18 cellular contexts compared by ENCODE assay signal in the genomic region with DNA sequence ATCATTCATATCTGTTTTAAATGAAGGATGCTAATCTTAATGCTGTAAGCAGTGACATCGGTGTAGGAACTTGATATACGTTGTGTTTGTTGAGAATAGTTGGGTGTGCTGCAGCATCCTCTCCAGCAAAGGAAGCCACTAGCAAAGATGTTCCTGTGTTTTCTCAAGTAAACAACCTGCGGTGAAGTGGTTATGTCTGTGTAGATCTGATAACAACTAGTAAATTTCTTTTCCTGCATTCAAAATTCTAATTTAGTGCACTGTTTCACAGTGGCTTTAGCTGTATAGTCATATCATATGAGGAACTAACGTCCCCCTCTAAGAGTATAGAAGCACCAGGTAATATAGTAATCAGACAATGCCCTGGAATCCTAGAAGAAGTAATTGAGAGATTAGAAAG. TPM values are rescaled to one million over a fixed set of nuclear protein-coding genes. Genes with fewer than 3 reads are reported as not detected.
DNase-seq lines count a peak whose midpoint lies in the region; ATAC-seq and TF ChIP-seq lines count a peak whose summit lies in the region.
"Had no signal": no experiment of that assay in that cellular context is flagged by ENCODE, and none has a peak within 500 bp of the region (broad histone marks: within the 10 kb centered on the region; RNA-seq: fewer than 3 reads in every experiment).

No MANE protein-coding gene starts in this region.

- H3K4me1 ChIP-seq in OCI-LY3 (ENCODE audit: low read length) = peaks cover 8% of the 10 kb centered on the region
- peaks cover 2 to 26% (median 12%) of the 10 kb centered on the region in 3 donors for H3K4me1 ChIP-seq in gastroesophageal sphincter
- H3K4me1 ChIP-seq: breast epithelium had no signal

- 0 out of 2 replicates have a peak, but pooled peaks cover 6% of the 10 kb centered on the region for H4K20me1 ChIP-seq in OCI-LY3 (ENCODE audit: insufficient read depth, low read length)

- H3K9me3 ChIP-seq in OCI-LY3 (ENCODE audit: insufficient read depth, low read length) (no peaks in the 10 kb centered on the region), gastroesophageal sphincter (no peaks in the 10 kb centered on the region)
- H3K9me3 ChIP-seq: BLaER1 treated with 17β-estradiol and CSF1 and Interleukin-3, amounts not matched to agents 10 nM and 100 nM; breast epithelium; tibial nerve had no signal

- no peak for TF ChIP-seq POLR2A in gastroesophageal sphincter (IDR thresholded peaks at IDR 0.05)

- WGBS in gastroesophageal sphincter (ENCODE audit: low coverage in 1 of 2), 2 donors = 71 to 85% methylated on average over 4 of the region's 4 CpGs

- 0 out of 2 replicates have a peak overlapping the region, but pooled peaks have one; percentile 12 for H3K4me2 ChIP-seq in OCI-LY3 (ENCODE audit: low read length)

- no peak overlapping the region for H3K9ac ChIP-seq in OCI-LY3 (ENCODE audit: low read length)
- H3K9ac ChIP-seq: BLaER1 treated with 17β-estradiol and CSF1 and Interleukin-3, amounts not matched to agents 10 nM and 100 nM had no signal

- H3K4me3 ChIP-seq in OCI-LY3 (ENCODE audit: low read length) (no peak overlapping the region), gastroesophageal sphincter (no peak overlapping the region)
- H3K4me3 ChIP-seq: BLaER1 treated with 17β-estradiol and CSF1 and Interleukin-3, amounts not matched to agents 10 nM and 100 nM; breast epithelium; tibial nerve had no signal

- DNase-seq in GDM1 (lab: John Stamatoyannopoulos, UW) = peak; percentile 73
- DNase-seq in central memory CD8-positive, alpha-beta T cell (ENCODE audit: low spot score in 2 of 2) = no peak
- DNase-seq in NCI-H345 (lab: John Stamatoyannopoulos, UW) = no peak
- no peak for DNase-seq in stimulated activated CD4-positive, alpha-beta T cell treated with anti-CD3 and anti-CD28 coated beads, Interleukin-4, amount 100 ng/mL, for 24 hours
- no peak for DNase-seq in C1 segment of cervical spinal cord (lab: John Stamatoyannopoulos, UW)
- DNase-seq: activated CD4-positive, alpha-beta T cell treated with anti-CD3 and anti-CD28 coated beads, Interleukin-2, amount 50 U/mL, for 48 hours; activated naive CD4-positive, alpha-beta T cell treated with anti-CD3 and anti-CD28 coated beads for 36 hours; effector CD8-positive, alpha-beta T cell; GOT3; naive B cell; NCI-H187 treated with DMSO at 0.1 percent for 48 hours; retina had no signal

- peaks cover 52% of the 10 kb centered on the region for H3K4me1 Mint-ChIP-seq in central memory CD8-positive, alpha-beta T cell

- no peak overlapping the region for H3K4me3 Mint-ChIP-seq in central memory CD8-positive, alpha-beta T cell
- H3K4me3 Mint-ChIP-seq: activated naive CD4-positive, alpha-beta T cell treated with anti-CD3 and anti-CD28 coated beads for 36 hours; naive B cell had no signal

- H3K27ac Mint-ChIP-seq in central memory CD8-positive, alpha-beta T cell (ENCODE audit: low read depth) = peak overlapping the region; percentile 39
- H3K27ac Mint-ChIP-seq: activated naive CD4-positive, alpha-beta T cell treated with anti-CD3 and anti-CD28 coated beads for 36 hours had no signal

- TF ChIP-seq CTCF in OCI-LY3 (IDR thresholded peaks at IDR 0.05; ENCODE audit: low read depth, low read length) = no peak
- TF ChIP-seq CTCF in gastroesophageal sphincter (IDR thresholded peaks at IDR 0.05) = no peak

- no peak for TF ChIP-seq EP300 in gastroesophageal sphincter (IDR thresholded peaks at IDR 0.05)

- ATAC-seq in GM19351 (IDR thresholded peaks at IDR 0.05; ENCODE audit: unreplicated experiment) = peak; percentile 41
- ATAC-seq in central memory CD8-positive, alpha-beta T cell (replicated peaks; ENCODE audit: extremely low read depth, poor library complexity, severe bottlenecking) = peak; percentile 82
- no peak for ATAC-seq in gastroesophageal sphincter

- H3K36me3 ChIP-seq in OCI-LY3 (replicated peaks; ENCODE audit: low read depth, low read length) (no peaks in the 10 kb centered on the region), gastroesophageal sphincter (no peaks in the 10 kb centered on the region)
- H3K36me3 ChIP-seq: breast epithelium, tibial nerve had no signal

- H3K36me3 Mint-ChIP-seq in central memory CD8-positive, alpha-beta T cell (ENCODE audit: insufficient read depth) = peaks cover 4% of the 10 kb centered on the region
- H3K36me3 Mint-ChIP-seq: naive B cell had no signal

- H3K79me2 ChIP-seq in OCI-LY3 (ENCODE audit: low read length) = no peaks in the 10 kb centered on the region

- no peaks in the 10 kb centered on the region for H3K27me3 Mint-ChIP-seq in central memory CD8-positive, alpha-beta T cell
- H3K27me3 Mint-ChIP-seq: naive B cell had no signal

- H2AFZ ChIP-seq in OCI-LY3 (ENCODE audit: low read depth, low read length) = no peak overlapping the region

- H3K27me3 ChIP-seq in OCI-LY3 (ENCODE audit: low read depth, low read length) (no peaks in the 10 kb centered on the region), gastroesophageal sphincter (no peaks in the 10 kb centered on the region)
- H3K27me3 ChIP-seq: BLaER1 treated with 17β-estradiol and CSF1 and Interleukin-3, amounts not matched to agents 10 nM and 100 nM; breast epithelium; tibial nerve had no signal

- H3K27ac ChIP-seq in OCI-LY3 (ENCODE audit: low read length) (no peak overlapping the region), gastroesophageal sphincter (no peak overlapping the region)
- H3K27ac ChIP-seq: BLaER1 treated with 17β-estradiol and CSF1 and Interleukin-3, amounts not matched to agents 10 nM and 100 nM; breast epithelium had no signal

- H3K9me3 Mint-ChIP-seq in central memory CD8-positive, alpha-beta T cell = no peaks in the 10 kb centered on the region
- H3K9me3 Mint-ChIP-seq: activated naive CD4-positive, alpha-beta T cell treated with anti-CD3 and anti-CD28 coated beads for 36 hours; naive B cell had no signal

RNA-seq across cellular contexts. Expression of gene NCOA7, which starts 38.7 kb away (rescaled TPM):
- total RNA-seq in gastroesophageal sphincter = 10 to 100 TPM; 18.1 to 31.4 (median 26.7) TPM
